Comparison of ENCODE assay signal across 11 cellular contexts in the genomic region with DNA sequence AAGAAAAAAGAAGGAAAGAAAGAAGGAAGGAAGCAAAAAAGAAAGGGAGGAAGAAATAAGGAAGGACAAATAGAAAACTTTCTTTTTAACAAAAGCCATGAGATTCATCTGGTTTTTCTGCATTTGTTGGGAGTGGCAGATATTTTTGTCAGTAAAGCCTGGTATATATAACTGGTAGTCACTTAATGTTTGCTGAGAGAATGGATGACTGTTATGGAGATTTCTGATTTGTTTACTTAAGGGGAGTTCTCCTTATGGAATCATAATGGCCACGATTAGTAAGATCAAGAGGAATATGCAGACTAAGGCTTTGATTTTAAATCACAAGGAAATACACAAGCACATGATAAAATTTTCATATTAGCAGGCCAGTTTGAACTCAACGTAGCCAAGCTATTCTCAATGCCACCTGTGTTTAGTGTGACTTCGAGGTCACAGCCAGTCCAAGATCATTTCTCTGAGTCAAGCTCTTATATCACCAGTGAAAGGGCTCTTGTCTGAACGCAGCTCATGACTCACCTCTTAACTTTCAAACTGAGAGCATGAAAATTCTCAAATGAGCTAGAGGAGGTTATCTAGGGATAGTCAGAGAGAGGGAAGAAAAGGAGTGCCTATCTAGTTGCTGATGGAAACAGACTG.
A peak's percentile ranks its signal among the peaks of the same experiment; 100 is the strongest.
DNase-seq lines count a peak whose midpoint lies in the region; ATAC-seq and TF ChIP-seq lines count a peak whose summit lies in the region.
"Had no signal": no experiment of that assay in that cellular context is flagged by ENCODE, and none has a peak within 500 bp of the region (broad histone marks: within the 10 kb centered on the region; RNA-seq: fewer than 3 reads in every experiment).

No MANE protein-coding gene starts in this region.

- H3K36me3 Mint-ChIP-seq in T-helper 17 cell (ENCODE audit: low read depth) = peaks cover 5% of the 10 kb centered on the region
- H3K36me3 Mint-ChIP-seq in natural killer cell = no peaks in the 10 kb centered on the region
- H3K36me3 Mint-ChIP-seq: immature natural killer cell had no signal

- no peak overlapping the region for H3K4me3 Mint-ChIP-seq in T-helper 17 cell
- no peak overlapping the region for H3K4me3 Mint-ChIP-seq in natural killer cell
- H3K4me3 Mint-ChIP-seq: immature natural killer cell had no signal

- peak overlapping the region in 3 of 5 donors; percentile 12 to 76 (median 49) for H3K27ac ChIP-seq in stomach

- H3K4me1 ChIP-seq in stomach = peaks cover 11 to 48% (median 23%) of the 10 kb centered on the region in 4 donors

- no peaks in the 10 kb centered on the region for H3K27me3 ChIP-seq in stomach

- H3K4me3 ChIP-seq in stomach = no peak overlapping the region

- H3K4me1 Mint-ChIP-seq in T-helper 17 cell (peaks cover 11% of the 10 kb centered on the region), natural killer cell (peaks cover 0 to 5% of the 10 kb centered on the region in 2 donors)
- H3K4me1 Mint-ChIP-seq: immature natural killer cell had no signal

- no peak for TF ChIP-seq POLR2A in stomach (IDR thresholded peaks at IDR 0.05)

- ATAC-seq in T-helper 17 cell = no peak
- no peak for ATAC-seq in HG02938 (IDR thresholded peaks at IDR 0.05; ENCODE audit: unreplicated experiment)
- ATAC-seq in natural killer cell = no peak

- peak; percentile 17 for DNase-seq in activated CD4-positive, alpha-beta T cell treated with anti-CD3 and anti-CD28 coated beads for 48 hours
- DNase-seq in activated CD4-positive, alpha-beta T cell treated with anti-CD3 and anti-CD28 coated beads for 4 hours = no peak
- DNase-seq in NCI-H748 (lab: John Stamatoyannopoulos, UW; ENCODE audit: unreplicated experiment) (peak; percentile 83), fibroblast of the conjunctiva (ENCODE audit: low read depth) (peak; percentile 2), stomach (no peak), T-helper 17 cell (no peak), natural killer cell (no peak)
- DNase-seq: GOT3, immature natural killer cell, NCI-H2081 treated with DMSO at 0.1 percent for 48 hours had no signal

- intact Hi-C loops in stomach (cut with DNase I; ENCODE audit: low total_unique reads) (no loop called here), natural killer cell (cut with micrococcal nuclease) (no loop called here)

- TF ChIP-seq EP300 in stomach (IDR thresholded peaks at IDR 0.05) = no peak

- H3K27me3 Mint-ChIP-seq in T-helper 17 cell = peaks cover 57% of the 10 kb centered on the region
- peaks cover 0 to 6% of the 10 kb centered on the region in 2 donors for H3K27me3 Mint-ChIP-seq in natural killer cell (ENCODE audit: low read depth in 2 of 2)

- H3K27ac Mint-ChIP-seq in T-helper 17 cell (no peak overlapping the region), natural killer cell (no peak overlapping the region)
- H3K27ac Mint-ChIP-seq: immature natural killer cell had no signal

- no peaks in the 10 kb centered on the region for H3K9me3 Mint-ChIP-seq in natural killer cell
- H3K9me3 Mint-ChIP-seq: immature natural killer cell had no signal

- H3K9me3 ChIP-seq in stomach = no peaks in the 10 kb centered on the region
- H3K9me3 ChIP-seq in T-helper 17 cell (ENCODE audit: control insufficient read depth, low read length, poor library complexity, severe bottlenecking) = no peaks in the 10 kb centered on the region

- TF ChIP-seq CTCF in stomach (IDR thresholded peaks at IDR 0.05) (no peak), natural killer cell (IDR thresholded peaks at IDR 0.05) (no peak)

- 17 to 26% (median 18%) methylated on average over 4 of the region's 4 CpGs for WGBS in stomach, 5 donors

- no peaks in the 10 kb centered on the region for H3K36me3 ChIP-seq in stomach

Comparison
In these comparisons a context has a peak if more than half of its experiments do, and no peak if none do; other contexts are left out.
1. DNase-seq: peak in activated CD4-positive, alpha-beta T cell treated with anti-CD3 and anti-CD28 coated beads for 48 hours (single experiment), NCI-H748 (single experiment) and fibroblast of the conjunctiva (single experiment); none in activated CD4-positive, alpha-beta T cell treated with anti-CD3 and anti-CD28 coated beads for 4 hours (0 of 2), stomach (single experiment), T-helper 17 cell (0 of 3) and natural killer cell (single experiment).